In the genomic region with DNA sequence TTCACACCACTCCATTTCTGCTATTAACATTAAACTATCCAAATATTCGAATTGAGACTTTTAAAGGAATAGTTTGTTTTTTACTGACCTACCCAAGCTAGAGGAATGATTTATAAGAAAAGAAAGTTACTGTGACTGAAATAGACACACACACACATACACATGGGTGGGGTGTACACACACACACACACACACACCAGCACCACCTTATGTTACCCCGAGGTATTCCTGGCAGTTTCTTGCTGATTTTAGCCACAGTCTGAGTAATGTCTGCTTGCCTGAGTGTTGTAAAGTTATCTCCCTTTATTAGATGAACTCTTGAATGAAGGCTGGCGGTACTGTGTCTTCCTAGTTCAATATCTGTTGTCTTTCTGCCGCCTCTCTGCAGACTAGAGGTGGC, we compare ENCODE assay signal across 13 cellular contexts.
DNase-seq lines count a peak whose midpoint lies in the region; TF ChIP-seq lines count a peak whose summit lies in the region.
"Had no signal": no experiment of that assay in that cellular context is flagged by ENCODE, and none has a peak within 500 bp of the region (broad histone marks: within the 10 kb centered on the region; RNA-seq: fewer than 3 reads in every experiment).

No MANE protein-coding gene starts in this region.

- H3K79me2 ChIP-seq in neural progenitor cell (ENCODE audit: low read depth): no peaks in the 10 kb centered on the region

- H3K27ac ChIP-seq in endodermal cell (ENCODE audit: low read depth, low read length) (peak overlapping the region; percentile 49), neural progenitor cell (no peak overlapping the region)
- H3K27ac ChIP-seq: 22Rv1 had no signal

- H3K27ac Mint-ChIP-seq in endodermal cell (no peak overlapping the region), neural progenitor cell (peak overlapping the region; percentile 7)
- H3K27ac Mint-ChIP-seq: CD14-positive monocyte; CD8-positive, alpha-beta T cell had no signal

- H3K27me3 Mint-ChIP-seq in endodermal cell (ENCODE audit: insufficient read depth) (peaks cover 6% of the 10 kb centered on the region), neural progenitor cell (ENCODE audit: insufficient read depth, low read depth) (peaks cover 2% of the 10 kb centered on the region)

- H3K27me3 ChIP-seq in endodermal cell (ENCODE audit: control insufficient read depth, insufficient read depth, low read length, poor library complexity, severe bottlenecking): peaks cover 11% of the 10 kb centered on the region
- H3K27me3 ChIP-seq in neural progenitor cell: peaks cover 3% of the 10 kb centered on the region

- H3K9me3 Mint-ChIP-seq in endodermal cell: no peaks in the 10 kb centered on the region
- H3K9me3 Mint-ChIP-seq in neural progenitor cell: no peaks in the 10 kb centered on the region
- H3K9me3 Mint-ChIP-seq: CD14-positive monocyte; CD8-positive, alpha-beta T cell had no signal

- TF ChIP-seq CTCF in endodermal cell (conservative IDR thresholded peaks at IDR 0.05): no peak
- TF ChIP-seq CTCF in neural progenitor cell (IDR thresholded peaks at IDR 0.05): no peak

- DNase-seq in DMS 273 (lab: John Stamatoyannopoulos, UW; ENCODE audit: unreplicated experiment) (peak; percentile 2), DMS 273 treated with DMSO at 0.1 percent for 48 hours (lab: John Stamatoyannopoulos, UW) (no peak), endodermal cell (no peak), neural progenitor cell (ENCODE audit: low spot score) (no peak), Kasumi-1 (lab: John Stamatoyannopoulos, UW) (no peak), kidney tubule cell (ENCODE audit: low spot score) (no peak)
- no peak for DNase-seq in stimulated activated CD8-positive, alpha-beta memory T cell treated with anti-CD3 and anti-CD28 coated beads, Interleukin-4, amount 100 ng/mL, for 48 hours
- DNase-seq: CD8-positive, alpha-beta T cell; COR-L47; H7; IMR-90 had no signal

- H3K36me3 ChIP-seq in endodermal cell (ENCODE audit: control insufficient read depth, insufficient read depth, low read length) (no peaks in the 10 kb centered on the region), neural progenitor cell (no peaks in the 10 kb centered on the region)

- WGBS in endodermal cell (ENCODE audit: insufficient coverage in 1 of 2, insufficient read length in 1 of 2), 2 experiments: 62 to 84% methylated on average over 2 to 4 of the region's 4 CpGs

- no peaks in the 10 kb centered on the region for H3K4me1 Mint-ChIP-seq in endodermal cell
- peaks cover 7% of the 10 kb centered on the region for H3K4me1 Mint-ChIP-seq in neural progenitor cell
- H3K4me1 Mint-ChIP-seq: CD14-positive monocyte had no signal

- H3K4me2 ChIP-seq in neural progenitor cell: no peak overlapping the region

- no peak overlapping the region for H2AFZ ChIP-seq in neural progenitor cell (replicated peaks)

- no peaks in the 10 kb centered on the region for H3K4me1 ChIP-seq in endodermal cell (ENCODE audit: control insufficient read depth, insufficient read depth, low read length)
- H3K4me1 ChIP-seq in neural progenitor cell: no peaks in the 10 kb centered on the region

- H3F3A ChIP-seq in neural progenitor cell (ENCODE audit: low read depth): peaks cover 5% of the 10 kb centered on the region

- H4K20me1 ChIP-seq in neural progenitor cell (ENCODE audit: low read depth): no peaks in the 10 kb centered on the region

- no peaks in the 10 kb centered on the region for H3K36me3 Mint-ChIP-seq in endodermal cell (ENCODE audit: low read depth)
- no peaks in the 10 kb centered on the region for H3K36me3 Mint-ChIP-seq in neural progenitor cell
- H3K36me3 Mint-ChIP-seq: CD14-positive monocyte; CD8-positive, alpha-beta T cell had no signal

- H3K9me3 ChIP-seq in endodermal cell (ENCODE audit: control insufficient read depth, low read length) (no peaks in the 10 kb centered on the region), neural progenitor cell (ENCODE audit: low read depth) (no peaks in the 10 kb centered on the region)

- H3K4me3 Mint-ChIP-seq in endodermal cell (no peak overlapping the region), neural progenitor cell (no peak overlapping the region)
- H3K4me3 Mint-ChIP-seq: CD14-positive monocyte; CD8-positive, alpha-beta T cell had no signal

- no peak overlapping the region for H3K9ac ChIP-seq in endodermal cell (ENCODE audit: extremely low read depth, low read length, poor library complexity, severe bottlenecking)
- H3K9ac ChIP-seq in neural progenitor cell: no peak overlapping the region

- H3K4me3 ChIP-seq in endodermal cell (ENCODE audit: low read length) (no peak overlapping the region), neural progenitor cell (no peak overlapping the region)
